In genomic region chr2:70796247-70796646, GRCh38 we compare ENCODE assay signal across 22 cellular contexts. TPM values are rescaled to one million over a fixed set of nuclear protein-coding genes. Genes with fewer than 3 reads are reported as not detected.
A peak's percentile ranks its signal among the peaks of the same experiment; 100 is the strongest.
DNase-seq lines count a peak whose midpoint lies in the region; ATAC-seq and TF ChIP-seq lines count a peak whose summit lies in the region.
"Had no signal": no experiment of that assay in that cellular context is flagged by ENCODE, and none has a peak within 500 bp of the region (broad histone marks: within the 10 kb centered on the region; RNA-seq: fewer than 3 reads in every experiment).

No MANE protein-coding gene starts in this region.

- TF ChIP-seq EP300 in sigmoid colon (IDR thresholded peaks at IDR 0.05): no peak

- peak; percentile 36 for DNase-seq in NCI-H82 (lab: John Stamatoyannopoulos, UW)
- DNase-seq in NCI-H82 treated with DMSO at 0.1 percent for 48 hours (lab: John Stamatoyannopoulos, UW; ENCODE audit: unreplicated experiment): no peak
- peak; percentile 35 for DNase-seq in iPS-NIHi7 (ENCODE audit: extremely low spot score)
- DNase-seq in sigmoid colon: no peak
- no peak for DNase-seq in islet precursor cell
- DNase-seq: AML-193; Caco-2; CD4-positive, alpha-beta T cell; DMS79; GDM1; GOT3; H9; IMR-90 had no signal

- ATAC-seq in HG03378 (IDR thresholded peaks at IDR 0.05; ENCODE audit: unreplicated experiment): no peak
- ATAC-seq: A549 had no signal

- H3K36me3 Mint-ChIP-seq in dendritic cell treated with granulocyte-macrophage colony-stimulating factor and Interleukin-4, amounts not matched to agents 40 ng/mL and 50 ng/mL, for 4 days (ENCODE audit: low read depth): peaks cover 9% of the 10 kb centered on the region

- H3K9me3 ChIP-seq in sigmoid colon: peaks cover 0 to 3% (median 1%) of the 10 kb centered on the region in 4 donors

- no peak for TF ChIP-seq CTCF in sigmoid colon (IDR thresholded peaks at IDR 0.05)

- no peak for TF ChIP-seq POLR2A in sigmoid colon (IDR thresholded peaks at IDR 0.05)

- H3K4me3 Mint-ChIP-seq in dendritic cell treated with granulocyte-macrophage colony-stimulating factor and Interleukin-4, amounts not matched to agents 40 ng/mL and 50 ng/mL, for 4 days: no peak overlapping the region
- H3K4me3 Mint-ChIP-seq: CD4-positive, alpha-beta T cell; H9 had no signal

- peaks cover 90% of the 10 kb centered on the region for H3K4me1 Mint-ChIP-seq in dendritic cell treated with granulocyte-macrophage colony-stimulating factor and Interleukin-4, amounts not matched to agents 40 ng/mL and 50 ng/mL, for 4 days (ENCODE audit: low read depth)

- H3K36me3 ChIP-seq in sigmoid colon: no peaks in the 10 kb centered on the region

- no peak overlapping the region for H3K27ac ChIP-seq in sigmoid colon
- H3K27ac ChIP-seq: 22Rv1, A549, C4-2B, HL-60 had no signal

- H3K9me3 Mint-ChIP-seq in dendritic cell treated with granulocyte-macrophage colony-stimulating factor and Interleukin-4, amounts not matched to agents 40 ng/mL and 50 ng/mL, for 4 days: peaks cover 11% of the 10 kb centered on the region
- H3K9me3 Mint-ChIP-seq: CD4-positive, alpha-beta T cell had no signal

- H3K27me3 ChIP-seq in sigmoid colon: peaks cover 0 to 12% (median 8%) of the 10 kb centered on the region in 3 donors

- peaks cover 3% of the 10 kb centered on the region for H3K27me3 Mint-ChIP-seq in dendritic cell treated with granulocyte-macrophage colony-stimulating factor and Interleukin-4, amounts not matched to agents 40 ng/mL and 50 ng/mL, for 4 days

- no peaks in the 10 kb centered on the region for H3K4me1 ChIP-seq in sigmoid colon
- H3K4me1 ChIP-seq: A549, Caco-2 had no signal

- peak overlapping the region; percentile 21 for H3K27ac Mint-ChIP-seq in dendritic cell treated with granulocyte-macrophage colony-stimulating factor and Interleukin-4, amounts not matched to agents 40 ng/mL and 50 ng/mL, for 4 days
- H3K27ac Mint-ChIP-seq: CD4-positive, alpha-beta T cell; H9 had no signal

- no peak overlapping the region for H3K4me3 ChIP-seq in sigmoid colon
- H3K4me3 ChIP-seq: A549 had no signal

- intact Hi-C loops in dendritic cell treated with granulocyte-macrophage colony-stimulating factor and Interleukin-4, amounts not matched to agents 40 ng/mL and 50 ng/mL, for 4 days (cut with micrococcal nuclease): no loop called here
- intact Hi-C loops in sigmoid colon (cut with DNase I): no loop called here

RNA-seq across cellular contexts. Expression of gene FIGLA, which starts 5.8 kb away (rescaled TPM):
- total RNA-seq in sigmoid colon: not detected
- not detected for polyA plus RNA-seq in sigmoid colon
- total RNA-seq: Caco-2; CD4-positive, alpha-beta T cell; Daoy; H9; HT1080; IMR-90 had no signal
- polyA plus RNA-seq: A549, BJ, IMR-90 had no signal

RNA-seq across cellular contexts. Expression of gene CLEC4F, which starts 24.2 kb away (rescaled TPM):
- under 1 TPM in 1 of 4 donors, not detected in 3; 0.55 TPM for total RNA-seq in sigmoid colon
- polyA plus RNA-seq in sigmoid colon: under 1 TPM in 1 of 3 donors, not detected in 2; 0.15 TPM
- total RNA-seq: Caco-2; CD4-positive, alpha-beta T cell; Daoy; H9; HT1080; IMR-90 had no signal
- polyA plus RNA-seq: A549, BJ, IMR-90 had no signal

RNA-seq across cellular contexts. Expression of gene ADD2, which starts 28.2 kb away (rescaled TPM):
- 1 to 10 TPM; 1.3 to 5.8 (median 3.9) TPM for total RNA-seq in sigmoid colon
- polyA plus RNA-seq in sigmoid colon: 1 to 10 TPM in 1 of 3 donors, under 1 TPM in 1, not detected in 1; under 0.01 to 2.7 TPM
- total RNA-seq: Caco-2, IMR-90 had no signal
- polyA plus RNA-seq: BJ, IMR-90 had no signal

RNA-seq across cellular contexts. Expression of gene CD207, which starts 39.4 kb away (rescaled TPM):
- under 1 TPM in 2 of 4 donors, not detected in 2; 0.27 to 0.71 TPM for total RNA-seq in sigmoid colon
- polyA plus RNA-seq in sigmoid colon: under 1 TPM in 1 of 3 donors, not detected in 2; 0.06 TPM
- total RNA-seq: Daoy, H9, HT1080, IMR-90 had no signal
- polyA plus RNA-seq: BJ, IMR-90 had no signal

Comparison
In these comparisons a context has a peak if more than half of its experiments do, and no peak if none do; other contexts are left out.
1. DNase-seq: peak in NCI-H82 (single experiment) and iPS-NIHi7 (single experiment); none in NCI-H82 treated with DMSO at 0.1 percent for 48 hours (single experiment), sigmoid colon (single experiment) and islet precursor cell (single experiment).